Comparison of ENCODE assay signal across 22 cellular contexts in the genomic region with DNA sequence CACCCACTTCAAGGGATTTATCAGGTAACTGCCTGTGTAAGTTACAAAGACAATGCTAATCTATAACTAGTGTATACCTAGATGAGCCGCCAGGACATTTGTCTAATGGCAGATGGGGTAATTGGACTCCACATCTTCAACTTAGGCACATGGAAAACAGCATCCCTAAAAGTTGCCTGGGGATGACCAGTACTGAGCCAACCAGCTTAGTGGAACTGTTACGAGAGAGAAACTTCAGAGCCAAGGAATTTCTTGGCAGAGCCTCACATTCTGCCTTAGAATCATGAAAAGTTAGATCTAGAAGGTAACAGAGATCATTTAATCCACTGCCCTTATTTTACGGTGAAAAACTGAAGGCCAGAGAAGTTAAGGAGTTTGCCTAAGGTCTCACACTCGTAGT.
"Had no signal": no experiment of that assay in that cellular context is flagged by ENCODE, and none has a peak within 500 bp of the region (broad histone marks: within the 10 kb centered on the region; RNA-seq: fewer than 3 reads in every experiment).

No MANE protein-coding gene starts in this region.

- H3K36me3 ChIP-seq: lower lobe of right lung, suprapubic skin, transverse colon, WERI-Rb-1 had no signal

- DNase-seq: activated CD4-positive, alpha-beta T cell treated with anti-CD3 and anti-CD28 coated beads, Interleukin-2, amount 50 U/mL, for 4 hours; activated CD4-positive, CD25-positive, alpha-beta regulatory T cell treated with anti-CD3 and anti-CD28 coated beads, Interleukin-2, amount 50 U/mL, for 72 hours; activated CD8-positive, alpha-beta memory T cell treated with anti-CD3 and anti-CD28 coated beads for 24 hours; activated CD8-positive, alpha-beta memory T cell treated with anti-CD3 and anti-CD28 coated beads, Interleukin-2, amount 50 U/mL, for 48 hours; activated naive CD4-positive, alpha-beta T cell; activated naive CD8-positive, alpha-beta T cell treated with anti-CD3 and anti-CD28 coated beads for 36 hours; activated T-cell treated with anti-CD3 and anti-CD28 coated beads, Interleukin-2, amount 50 U/mL, for 4 hours; cortex of kidney; endodermal cell; left colon; lower lobe of right lung; naive B cell; stimulated activated CD4-positive, alpha-beta T cell treated with anti-CD3 and anti-CD28 coated beads, Interleukin-15, amount 100 ng/mL, for 24 hours; stomach; T-cell; transverse colon; WERI-Rb-1 had no signal

- H3K27me3 ChIP-seq: stomach, suprapubic skin, transverse colon had no signal

- H3K4me3 ChIP-seq: lower lobe of right lung, smooth muscle cell, stomach, suprapubic skin, transverse colon had no signal

- H3K27ac ChIP-seq: lower lobe of right lung, parathyroid adenoma, stomach, suprapubic skin, transverse colon, WERI-Rb-1 had no signal

- H3K4me1 ChIP-seq: lower lobe of right lung, parathyroid adenoma, transverse colon had no signal

- H3K9me3 ChIP-seq: lower lobe of right lung, stomach, suprapubic skin, transverse colon had no signal

- ATAC-seq: activated T-cell treated with anti-CD3 and anti-CD28 coated beads, Interleukin-2, amount 50 U/mL, for 4 hours; left colon; lower lobe of right lung; sciatic nerve; stimulated activated memory B cell treated with anti-CD40 and anti-IgM and Interleukin-4, amounts not matched to agents 10 μg/mL and 1 μg/mL and 100 μg/mL, for 72 hours; T-cell had no signal
